Comparison of ENCODE assay signal across 2 cellular contexts in the genomic region with DNA sequence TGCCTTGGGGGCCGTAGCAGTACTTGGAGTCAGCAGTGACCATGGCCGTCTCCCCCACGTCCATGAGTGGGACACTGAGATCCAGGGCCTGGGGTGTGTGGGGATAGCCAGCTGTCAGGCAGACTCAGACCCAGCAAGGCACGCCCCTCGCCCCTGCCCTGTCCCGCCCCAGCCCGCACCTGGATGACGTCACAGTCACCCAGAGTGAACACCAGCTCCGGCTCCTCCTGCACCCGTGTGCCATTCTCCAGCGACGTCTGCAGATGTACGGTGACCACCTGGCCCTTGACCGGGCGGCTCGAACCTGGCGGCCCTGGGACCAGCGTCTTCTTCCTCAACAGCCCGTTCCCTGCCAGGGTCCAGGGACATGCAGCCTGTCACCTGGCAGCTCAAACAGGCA.
A peak's percentile ranks its signal among the peaks of the same experiment; 100 is the strongest.
TF ChIP-seq lines count a peak whose summit lies in the region.

No MANE protein-coding gene starts in this region.

TF ChIP-seq in HepG2, 621 proteins besides CTCF, POLR2A, EP300 and RAD21:
- TF ChIP-seq RBFOX2 (IDR thresholded peaks at IDR 0.05; ENCODE audit: low read depth, low read length) (0 out of 2 replicates have a peak, but pooled peaks have one; percentile 39), AGO2 (optimal IDR thresholded peaks at IDR 0.05; ENCODE audit: low read depth, low read length) (peak; percentile 29), ZNF687 (CRISPR knock-in tag; IDR thresholded peaks at IDR 0.05) (peak; percentile 12; the same call in 1 of the 2 replicates), SRY (CRISPR knock-in tag; IDR thresholded peaks at IDR 0.05) (no peak), ZFP90 (CRISPR knock-in tag; IDR thresholded peaks at IDR 0.05; ENCODE audit: borderline replicate concordance) (no peak), ZNF772 (CRISPR knock-in tag; IDR thresholded peaks at IDR 0.05) (no peak), SMYD3 (CRISPR knock-in tag; IDR thresholded peaks at IDR 0.05) (no peak), ZNF777 (CRISPR knock-in tag; IDR thresholded peaks at IDR 0.05) (no peak), ZNF451 (CRISPR knock-in tag; IDR thresholded peaks at IDR 0.05) (no peak)
TF ChIP-seq in HepG2: peak in this region for 3.

TF ChIP-seq in HEK293, 187 proteins besides CTCF, POLR2A, EP300 and RAD21:
- TF ChIP-seq KLF1 (tag by site-specific recombination; IDR thresholded peaks at IDR 0.05) = peak; percentile 28; the same call in 1 of the 2 replicates
- no peak for TF ChIP-seq ZNF488 (tag by site-specific recombination; IDR thresholded peaks at IDR 0.05)
